23 cellular contexts compared by ENCODE assay signal in genomic region chr9:99185904-99186303, GRCh38.
"Had no signal": no experiment of that assay in that cellular context is flagged by ENCODE, and none has a peak within 500 bp of the region (broad histone marks: within the 10 kb centered on the region; RNA-seq: fewer than 3 reads in every experiment).

No MANE protein-coding gene starts in this region.

- H3K27me3 Mint-ChIP-seq: activated naive CD8-positive, alpha-beta T cell treated with anti-CD3 and anti-CD28 coated beads for 36 hours; progenitor cell of endocrine pancreas had no signal

- H3K27ac ChIP-seq: cardiac muscle cell, foreskin keratinocyte, left lung, right atrium auricular region, stomach, vagina had no signal

- H3K27ac Mint-ChIP-seq: activated naive CD8-positive, alpha-beta T cell treated with anti-CD3 and anti-CD28 coated beads for 36 hours; activated T-helper 17 cell treated with anti-CD3 and anti-CD28 coated beads, Interleukin-2, amount 50 U/mL, for 72 hours; progenitor cell of endocrine pancreas had no signal

- H3K4me3 ChIP-seq: cardiac muscle cell, left lung, right atrium auricular region, stomach, vagina had no signal

- DNase-seq: activated CD4-positive, alpha-beta T cell treated with anti-CD3 and anti-CD28 coated beads for 48 hours; activated CD8-positive, alpha-beta T cell treated with anti-CD3 and anti-CD28 coated beads for 36 hours; activated naive CD4-positive, alpha-beta T cell; activated naive CD8-positive, alpha-beta T cell treated with anti-CD3 and anti-CD28 coated beads for 36 hours; activated T-cell treated with anti-CD3 and anti-CD28 coated beads, Interleukin-2, amount 50 U/mL, for 1 hour; amniotic stem cell; foreskin keratinocyte; hippocampal formation; left lung; midbrain; stimulated activated CD4-positive, alpha-beta T cell treated with anti-CD3 and anti-CD28 coated beads, Interleukin-12 subunit alpha, Interleukin-12 subunit beta, amount 100 ng/mL, for 4 hours; stimulated activated CD4-positive, alpha-beta T cell treated with anti-CD3 and anti-CD28 coated beads, Interleukin-1b, Interleukin-23, amount 100 ng/mL, for 48 hours; stomach; T-helper 2 cell; trophoblast cell had no signal

- H3K27me3 ChIP-seq: cardiac muscle cell, dorsolateral prefrontal cortex, left lung, right atrium auricular region, vagina had no signal

- H3K4me1 ChIP-seq: foreskin keratinocyte had no signal

- H3K9me3 ChIP-seq: left lung, right atrium auricular region, stomach, vagina had no signal

- FAIRE-seq: keratinocyte had no signal

- H3K4me3 Mint-ChIP-seq: activated CD8-positive, alpha-beta T cell treated with anti-CD3 and anti-CD28 coated beads for 36 hours; activated T-helper 17 cell treated with anti-CD3 and anti-CD28 coated beads, Interleukin-2, amount 50 U/mL, for 72 hours; neural crest cell had no signal

- ATAC-seq: activated CD8-positive, alpha-beta T cell treated with anti-CD3 and anti-CD28 coated beads for 36 hours; activated T-helper 17 cell treated with anti-CD3 and anti-CD28 coated beads, Interleukin-2, amount 50 U/mL, for 72 hours; foreskin keratinocyte; left lung had no signal

- H3K36me3 ChIP-seq: cardiac muscle cell, left lung, right atrium auricular region, stomach, vagina had no signal

- H3K9me3 Mint-ChIP-seq: activated CD8-positive, alpha-beta T cell treated with anti-CD3 and anti-CD28 coated beads for 36 hours; activated naive CD8-positive, alpha-beta T cell treated with anti-CD3 and anti-CD28 coated beads for 36 hours; activated T-helper 17 cell treated with anti-CD3 and anti-CD28 coated beads, Interleukin-2, amount 50 U/mL, for 72 hours; neural crest cell had no signal
